In the genomic region with DNA sequence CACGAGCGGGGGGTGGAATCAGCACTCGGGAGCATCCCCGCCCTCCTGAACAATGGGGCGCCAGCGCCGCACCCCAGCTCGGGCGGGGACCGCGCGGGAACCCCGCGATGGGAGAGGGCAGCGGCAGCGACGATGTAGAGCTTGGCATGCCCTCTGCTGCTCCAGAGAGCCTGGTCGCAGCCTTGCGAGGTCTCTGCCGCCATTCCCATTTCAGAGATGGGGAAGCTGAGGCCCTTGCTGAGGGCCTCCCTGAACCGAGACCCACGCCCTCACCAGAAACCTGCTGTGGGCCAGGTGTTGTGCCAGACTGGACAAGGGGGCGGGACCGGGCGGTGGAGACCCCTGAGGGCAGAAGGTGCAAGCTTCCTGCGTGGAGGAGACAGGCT, we compare ENCODE assay signal across 8 cellular contexts. TPM values are rescaled to one million over a fixed set of nuclear protein-coding genes. Genes with fewer than 3 reads are reported as not detected.
A peak's percentile ranks its signal among the peaks of the same experiment; 100 is the strongest.
DNase-seq lines count a peak whose midpoint lies in the region; ATAC-seq and TF ChIP-seq lines count a peak whose summit lies in the region.

No MANE protein-coding gene starts in this region.

- H3K4me1 ChIP-seq in BLaER1 treated with 17β-estradiol and CSF1 and Interleukin-3, amounts not matched to agents 10 nM and 100 nM, result peaks cover 20 to 46% (median 40%) of the 10 kb centered on the region in 10 experiments
- H3K4me1 ChIP-seq in hepatocyte (ENCODE audit: insufficient read depth), result peaks cover 3% of the 10 kb centered on the region

- peak; percentile 13 for ATAC-seq in GM21786 (IDR thresholded peaks at IDR 0.05; ENCODE audit: unreplicated experiment)
- ATAC-seq in stimulated activated naive B cell treated with anti-CD40 and anti-IgM and Interleukin-4, amounts not matched to agents 10 μg/mL and 1 μg/mL and 100 μg/mL, for 72 hours (replicated peaks), result peak; percentile 23 to 29

- peaks cover 26 to 30% of the 10 kb centered on the region in 2 donors for H3K4me1 Mint-ChIP-seq in stimulated activated naive B cell treated with anti-CD40 and anti-IgM and Interleukin-4, amounts not matched to agents 10 μg/mL and 1 μg/mL and 100 μg/mL, for 72 hours

- H4K20me1 ChIP-seq in BLaER1 treated with 17β-estradiol and CSF1 and Interleukin-3, amounts not matched to agents 10 nM and 100 nM, result peaks cover 0 to 40% (median 15%) of the 10 kb centered on the region in 11 experiments; a peak in 8 of 22 replicates
- H4K20me1 ChIP-seq in hepatocyte (ENCODE audit: insufficient read depth, poor library complexity, severe bottlenecking), result peaks cover 7% of the 10 kb centered on the region

- peak overlapping the region; percentile 74 to 92 (median 85) for H3K4me2 ChIP-seq in BLaER1 treated with 17β-estradiol and CSF1 and Interleukin-3, amounts not matched to agents 10 nM and 100 nM
- peak overlapping the region; percentile 81 for H3K4me2 ChIP-seq in hepatocyte

- H3K27ac Mint-ChIP-seq in stimulated activated naive B cell treated with anti-CD40 and anti-IgM and Interleukin-4, amounts not matched to agents 10 μg/mL and 1 μg/mL and 100 μg/mL, for 72 hours, result peak overlapping the region; percentile 90

- H3K9ac ChIP-seq in BLaER1 treated with 17β-estradiol and CSF1 and Interleukin-3, amounts not matched to agents 10 nM and 100 nM, result peak overlapping the region; percentile 89 to 98 (median 94)

- no peaks in the 10 kb centered on the region for H3K9me3 Mint-ChIP-seq in stimulated activated naive B cell treated with anti-CD40 and anti-IgM and Interleukin-4, amounts not matched to agents 10 μg/mL and 1 μg/mL and 100 μg/mL, for 72 hours

- H2AFZ ChIP-seq in hepatocyte, result peak overlapping the region; percentile 91

- peak overlapping the region; percentile 83 to 99 (median 96) for H3K4me3 ChIP-seq in BLaER1 treated with 17β-estradiol and CSF1 and Interleukin-3, amounts not matched to agents 10 nM and 100 nM
- H3K4me3 ChIP-seq in WI38 (ENCODE audit: low read depth, low read length) (peak overlapping the region; percentile 83), hepatocyte (peak overlapping the region; percentile 68)

- WGBS in hepatocyte (ENCODE audit: low lambda C conversion rate, missing lambda C conversion rate), result 10% methylated on average over 26 of the region's 26 CpGs

- H3K36me3 Mint-ChIP-seq in stimulated activated naive B cell treated with anti-CD40 and anti-IgM and Interleukin-4, amounts not matched to agents 10 μg/mL and 1 μg/mL and 100 μg/mL, for 72 hours, result no peaks in the 10 kb centered on the region

- intact Hi-C loops in posterior cingulate gyrus (cut with DNase I), result loop anchor here (2.0 kb wide), 1 partner anchor 96 kb away; no protein-coding TSS in a partner anchor

- no peaks in the 10 kb centered on the region for H3K9me2 ChIP-seq in hepatocyte (replicated peaks; ENCODE audit: insufficient read depth)

- no peaks in the 10 kb centered on the region for H3K27me3 ChIP-seq in BLaER1 treated with 17β-estradiol and CSF1 and Interleukin-3, amounts not matched to agents 10 nM and 100 nM
- no peaks in the 10 kb centered on the region for H3K27me3 ChIP-seq in hepatocyte

- H3K79me2 ChIP-seq in hepatocyte, result peaks cover 38% of the 10 kb centered on the region

- H3K27me3 Mint-ChIP-seq in stimulated activated naive B cell treated with anti-CD40 and anti-IgM and Interleukin-4, amounts not matched to agents 10 μg/mL and 1 μg/mL and 100 μg/mL, for 72 hours, result no peaks in the 10 kb centered on the region

- peak overlapping the region; percentile 40 to 96 (median 92); a peak in 21 of 22 replicates for H3K27ac ChIP-seq in BLaER1 treated with 17β-estradiol and CSF1 and Interleukin-3, amounts not matched to agents 10 nM and 100 nM
- peak overlapping the region; percentile 81 for H3K27ac ChIP-seq in hepatocyte

- TF ChIP-seq CTCF in WI38 (IDR thresholded peaks at IDR 0.05; ENCODE audit: low read depth, low read length) (no peak), hepatocyte (IDR thresholded peaks at IDR 0.05; ENCODE audit: poor library complexity) (peak; percentile 4)

- H3K4me3 Mint-ChIP-seq in stimulated activated naive B cell treated with anti-CD40 and anti-IgM and Interleukin-4, amounts not matched to agents 10 μg/mL and 1 μg/mL and 100 μg/mL, for 72 hours, result peak overlapping the region; percentile 88 to 95

- no peaks in the 10 kb centered on the region for H3K9me3 ChIP-seq in BLaER1 treated with 17β-estradiol and CSF1 and Interleukin-3, amounts not matched to agents 10 nM and 100 nM (replicated peaks in 1 of 11)
- H3K9me3 ChIP-seq in hepatocyte (ENCODE audit: low read depth), result no peaks in the 10 kb centered on the region

- DNase-seq in hepatocyte (ENCODE audit: low spot score) (no peak), activated gamma-delta T cell (lab: John Stamatoyannopoulos, UW) (no peak), 8988T (no peak), posterior cingulate gyrus (no peak)
- DNase-seq in stimulated activated naive B cell treated with anti-CD40 and anti-IgM and Interleukin-4, amounts not matched to agents 10 μg/mL and 1 μg/mL and 100 μg/mL, for 72 hours, result no peak

- peaks cover 0 to 8% (median 0%) of the 10 kb centered on the region in 11 experiments; a peak in 4 of 22 replicates for H3K36me3 ChIP-seq in BLaER1 treated with 17β-estradiol and CSF1 and Interleukin-3, amounts not matched to agents 10 nM and 100 nM
- no peaks in the 10 kb centered on the region for H3K36me3 ChIP-seq in hepatocyte (replicated peaks; ENCODE audit: insufficient read depth, low read depth)

RNA-seq across cellular contexts. Expression of gene MEGF9, which starts 0.6 kb away (rescaled TPM):
- total RNA-seq in hepatocyte, result 23.9 and 27.4 TPM in 2 replicates
- 6.4 and 10.3 TPM in 2 replicates for polyA plus RNA-seq in hepatocyte
